In genomic region chr5:157801-158200, GRCh38 we compare ENCODE assay signal across 20 cellular contexts. TPM values are rescaled to one million over a fixed set of nuclear protein-coding genes. Genes with fewer than 3 reads are reported as not detected.
"Had no signal": no experiment of that assay in that cellular context is flagged by ENCODE, and none has a peak within 500 bp of the region (broad histone marks: within the 10 kb centered on the region; RNA-seq: fewer than 3 reads in every experiment).

No MANE protein-coding gene starts in this region.

- H3K27me3 ChIP-seq: hepatocyte had no signal

- H3K4me1 Mint-ChIP-seq: natural killer cell had no signal

- H3K36me3 ChIP-seq: gastroesophageal sphincter, left ventricle myocardium inferior had no signal

- H3K4me1 ChIP-seq: gastroesophageal sphincter, left ventricle myocardium inferior had no signal

- H3K9me3 ChIP-seq: gastroesophageal sphincter, left ventricle myocardium inferior had no signal

- H3K9me3 Mint-ChIP-seq: activated T-cell treated with anti-CD3 and anti-CD28 coated beads, Interleukin-2, amount 50 U/mL, for 72 hours; natural killer cell had no signal

- H3K36me3 Mint-ChIP-seq: natural killer cell had no signal

- ATAC-seq: activated T-cell treated with anti-CD3 and anti-CD28 coated beads, Interleukin-2, amount 50 U/mL, for 72 hours; gastroesophageal sphincter; natural killer cell; right cardiac atrium; stimulated activated naive CD8-positive, alpha-beta T cell treated with anti-CD3 and anti-CD28 coated beads, Interleukin-15, Interleukin-2, amounts not matched to agents 100 U/mL and 50 U/mL, for 24 hours had no signal

- H3K27ac Mint-ChIP-seq: activated T-cell treated with anti-CD3 and anti-CD28 coated beads, Interleukin-2, amount 50 U/mL, for 72 hours; natural killer cell had no signal

- H3K4me3 ChIP-seq: gastroesophageal sphincter, hepatocyte, left ventricle myocardium inferior, SK-N-MC had no signal

- DNase-seq: activated CD4-positive, alpha-beta T cell treated with anti-CD3 and anti-CD28 coated beads, Interleukin-2, amount 50 U/mL, for 48 hours; activated T-cell treated with anti-CD3 and anti-CD28 coated beads, Interleukin-2, amount 50 U/mL, for 72 hours; anterior cingulate cortex; cerebellar nuclear complex; dermis blood vessel endothelial cell; left ventricle myocardium inferior; mesenchymal stem cell; natural killer cell; right cardiac atrium; small intestine; stimulated activated naive CD8-positive, alpha-beta T cell treated with anti-CD3 and anti-CD28 coated beads, Interleukin-15, Interleukin-2, amounts not matched to agents 100 U/mL and 50 U/mL, for 24 hours; T-helper 1 cell; T1000; trophoblast cell had no signal

- H3K4me3 Mint-ChIP-seq: activated T-cell treated with anti-CD3 and anti-CD28 coated beads, Interleukin-2, amount 50 U/mL, for 72 hours; natural killer cell had no signal

- H3K27ac ChIP-seq: gastroesophageal sphincter, hepatocyte, left ventricle myocardium inferior, SK-N-MC, VCaP had no signal

RNA-seq across cellular contexts. Expression of gene LRRC14B, which starts 33.5 kb away (rescaled TPM):
- total RNA-seq: activated T-cell treated with anti-CD3 and anti-CD28 coated beads, Interleukin-2, amount 50 U/mL, for 72 hours; dermis blood vessel endothelial cell; epithelial cell of proximal tubule; gastroesophageal sphincter; hepatocyte; kidney epithelial cell; natural killer cell had no signal
